In genomic region chr2:168244318-168244717, GRCh38 we compare ENCODE assay signal across 8 cellular contexts.
DNase-seq lines count a peak whose midpoint lies in the region; ATAC-seq lines count a peak whose summit lies in the region.

No MANE protein-coding gene starts in this region.

- no peaks in the 10 kb centered on the region; a peak in 1 of 22 replicates for H3K27me3 ChIP-seq in BLaER1 treated with 17β-estradiol and CSF1 and Interleukin-3, amounts not matched to agents 10 nM and 100 nM

- no peak for ATAC-seq in GM19467 (IDR thresholded peaks at IDR 0.05; ENCODE audit: unreplicated experiment)
- no peak for ATAC-seq in GM18520 (IDR thresholded peaks at IDR 0.05; ENCODE audit: unreplicated experiment)
- no peak for ATAC-seq in GM21447 (IDR thresholded peaks at IDR 0.05; ENCODE audit: unreplicated experiment)

- peaks cover 0 to 34% (median 12%) of the 10 kb centered on the region in 11 experiments; a peak in 13 of 22 replicates for H3K36me3 ChIP-seq in BLaER1 treated with 17β-estradiol and CSF1 and Interleukin-3, amounts not matched to agents 10 nM and 100 nM

- H4K20me1 ChIP-seq in BLaER1 treated with 17β-estradiol and CSF1 and Interleukin-3, amounts not matched to agents 10 nM and 100 nM, result peaks cover 0 to 47% (median 18%) of the 10 kb centered on the region in 11 experiments; a peak in 8 of 22 replicates

- peaks cover 38 to 74% (median 61%) of the 10 kb centered on the region in 10 experiments for H3K4me1 ChIP-seq in BLaER1 treated with 17β-estradiol and CSF1 and Interleukin-3, amounts not matched to agents 10 nM and 100 nM

- DNase-seq in NCI-H1694 (lab: John Stamatoyannopoulos, UW) (peak; percentile 90), fibroblast of gingiva (ENCODE audit: low read depth) (peak; percentile 60)
- peak; percentile 14 to 23 for DNase-seq in activated CD4-positive, alpha-beta T cell treated with anti-CD3 and anti-CD28 coated beads for 4 hours
- peak; percentile 61 for DNase-seq in stimulated activated CD8-positive, alpha-beta memory T cell treated with anti-CD3 and anti-CD28 coated beads, Interleukin-4, amount 100 ng/mL, for 48 hours

- peaks cover 0 to 20% (median 9%) of the 10 kb centered on the region in 11 experiments; a peak in 14 of 22 replicates for H3K9me3 ChIP-seq in BLaER1 treated with 17β-estradiol and CSF1 and Interleukin-3, amounts not matched to agents 10 nM and 100 nM (replicated peaks in 1 of 11)

- peak overlapping the region in 4 of 10 experiments; percentile 2 to 92 (median 88); a peak in 7 of 20 replicates for H3K4me3 ChIP-seq in BLaER1 treated with 17β-estradiol and CSF1 and Interleukin-3, amounts not matched to agents 10 nM and 100 nM

- peak overlapping the region; percentile 80 to 96 (median 91) for H3K4me2 ChIP-seq in BLaER1 treated with 17β-estradiol and CSF1 and Interleukin-3, amounts not matched to agents 10 nM and 100 nM

- peak overlapping the region in 3 of 11 experiments; percentile 87 to 92 (median 90); a peak in 4 of 22 replicates for H3K27ac ChIP-seq in BLaER1 treated with 17β-estradiol and CSF1 and Interleukin-3, amounts not matched to agents 10 nM and 100 nM

- peak overlapping the region in 5 of 11 experiments; percentile 0 to 94 (median 90); a peak in 7 of 22 replicates for H3K9ac ChIP-seq in BLaER1 treated with 17β-estradiol and CSF1 and Interleukin-3, amounts not matched to agents 10 nM and 100 nM

Comparison
In these comparisons a context has a peak if more than half of its experiments do, and no peak if none do; other contexts are left out.
1. DNase-seq: peak in every context shown above with its lines; median percentile 90 in NCI-H1694; 61 in stimulated activated CD8-positive, alpha-beta memory T cell treated with anti-CD3 and anti-CD28 coated beads, Interleukin-4, amount 100 ng/mL, for 48 hours; 60 in fibroblast of gingiva; 18 in activated CD4-positive, alpha-beta T cell treated with anti-CD3 and anti-CD28 coated beads for 4 hours.